ENCODE assay signal across 19 cellular contexts in genomic region chr6:131937219-131937618, GRCh38. TPM values are rescaled to one million over a fixed set of nuclear protein-coding genes. Genes with fewer than 3 reads are reported as not detected.
A peak's percentile ranks its signal among the peaks of the same experiment; 100 is the strongest.
DNase-seq lines count a peak whose midpoint lies in the region; ATAC-seq and TF ChIP-seq lines count a peak whose summit lies in the region.
"Had no signal": no experiment of that assay in that cellular context is flagged by ENCODE, and none has a peak within 500 bp of the region (broad histone marks: within the 10 kb centered on the region; RNA-seq: fewer than 3 reads in every experiment).

No MANE protein-coding gene starts in this region.

- no peak overlapping the region for H3K27ac Mint-ChIP-seq in WTC11
- H3K27ac Mint-ChIP-seq: activated CD8-positive, alpha-beta T cell treated with anti-CD3 and anti-CD28 coated beads for 36 hours; activated naive CD4-positive, alpha-beta T cell treated with anti-CD3 and anti-CD28 coated beads, Interleukin-2, amount 50 U/mL, for 72 hours; T-helper 1 cell treated with Interleukin-12 subunit alpha and Interleukin-12 subunit beta and Interleukin-4 antibody, amounts not matched to agents 30 μg/mL and 1 μg/mL, for 36 hours had no signal

- H3K4me3 ChIP-seq in heart left ventricle (no peak overlapping the region), aorta (ENCODE audit: low read length in 2 of 2) (no peak overlapping the region), ascending aorta (no peak overlapping the region)

- H3K27me3 ChIP-seq in heart left ventricle (no peaks in the 10 kb centered on the region), aorta (ENCODE audit: control insufficient read depth in 1 of 2, insufficient read depth in 2 of 2, low read length in 1 of 2) (no peaks in the 10 kb centered on the region), ascending aorta (no peaks in the 10 kb centered on the region)

- ATAC-seq in heart left ventricle (peak; percentile 46 to 77 (median 60)), WTC11 (peak; percentile 87), aorta (ENCODE audit: low FRiP score) (peak; percentile 38)
- ATAC-seq: activated CD8-positive, alpha-beta T cell treated with anti-CD3 and anti-CD28 coated beads for 36 hours; activated naive CD4-positive, alpha-beta T cell treated with anti-CD3 and anti-CD28 coated beads, Interleukin-2, amount 50 U/mL, for 72 hours; activated T-cell treated with anti-CD3 and anti-CD28 coated beads, Interleukin-2, amount 50 U/mL, for 4 hours; esophagus mucosa had no signal

- H3K4me1 ChIP-seq in heart left ventricle (peaks cover 0 to 23% (median 0%) of the 10 kb centered on the region in 12 donors), aorta (ENCODE audit: control insufficient read depth in 1 of 2, insufficient read depth in 2 of 2, low read length in 2 of 2) (no peaks in the 10 kb centered on the region), ascending aorta (no peaks in the 10 kb centered on the region)
- H3K4me1 ChIP-seq: Caco-2 had no signal

- H3K36me3 Mint-ChIP-seq in WTC11 = peaks cover 6% of the 10 kb centered on the region; the same call in 1 of the 2 replicates
- H3K36me3 Mint-ChIP-seq: activated naive CD4-positive, alpha-beta T cell treated with anti-CD3 and anti-CD28 coated beads, Interleukin-2, amount 50 U/mL, for 72 hours had no signal

- WGBS in heart left ventricle, 4 donors = 83 to 88% (median 85%) methylated on average over 1 of the region's 1 CpG
- 95 to 97% methylated on average over 1 of the region's 1 CpG for WGBS in aorta, 2 donors

- TF ChIP-seq POLR2A in heart left ventricle (IDR thresholded peaks at IDR 0.05) = no peak

- TF ChIP-seq CTCF in heart left ventricle (IDR thresholded peaks at IDR 0.05) (no peak), WTC11 (IDR thresholded peaks at IDR 0.05) (no peak), ascending aorta (IDR thresholded peaks at IDR 0.05) (no peak)

- intact Hi-C loops in heart left ventricle (cut with DNase I) = no loop called here
- intact Hi-C loops in cardiac septum (cut with DNase I) = no loop called here
- intact Hi-C loops in aorta (cut with DNase I) = no loop called here
- intact Hi-C loops in ascending aorta (cut with DNase I) = no loop called here

- no peaks in the 10 kb centered on the region for H3K9me3 Mint-ChIP-seq in WTC11
- H3K9me3 Mint-ChIP-seq: activated CD8-positive, alpha-beta T cell treated with anti-CD3 and anti-CD28 coated beads for 36 hours; activated naive CD4-positive, alpha-beta T cell treated with anti-CD3 and anti-CD28 coated beads, Interleukin-2, amount 50 U/mL, for 72 hours; activated T-cell treated with anti-CD3 and anti-CD28 coated beads, Interleukin-2, amount 50 U/mL, for 4 hours; T-helper 1 cell treated with Interleukin-12 subunit alpha and Interleukin-12 subunit beta and Interleukin-4 antibody, amounts not matched to agents 30 μg/mL and 1 μg/mL, for 36 hours had no signal

- POLR2A ChIA-PET in WTC11 (lab: Charles Lee) = interaction anchor here (1.4 kb wide), 1 partner anchor 14 kb away, joined by 6 read pairs; the partner anchor contains the start of gene CCN2

- H3K27ac ChIP-seq in heart left ventricle = peak overlapping the region in 5 of 12 donors; percentile 15 to 64 (median 16)
- H3K27ac ChIP-seq in aorta (ENCODE audit: low read depth in 1 of 2, low read length in 2 of 2) = no peak overlapping the region
- H3K27ac ChIP-seq in ascending aorta = no peak overlapping the region
- H3K27ac ChIP-seq: RWPE1, WERI-Rb-1 had no signal

- H3K36me3 ChIP-seq in heart left ventricle = no peaks in the 10 kb centered on the region
- no peaks in the 10 kb centered on the region for H3K36me3 ChIP-seq in aorta (ENCODE audit: control insufficient read depth in 1 of 2, insufficient read depth in 2 of 2, low read length in 1 of 2)
- H3K36me3 ChIP-seq in ascending aorta = no peaks in the 10 kb centered on the region
- H3K36me3 ChIP-seq: WERI-Rb-1 had no signal

- H3K9me3 ChIP-seq in heart left ventricle (no peaks in the 10 kb centered on the region), aorta (ENCODE audit: control insufficient read depth, low read length) (no peaks in the 10 kb centered on the region), ascending aorta (no peaks in the 10 kb centered on the region)
- H3K9me3 ChIP-seq: Caco-2 had no signal

- peaks cover 1% of the 10 kb centered on the region for H3K27me3 Mint-ChIP-seq in WTC11 (ENCODE audit: low read depth)

- CTCF ChIA-PET in WTC11 (lab: Charles Lee) = interaction anchor here (0.6 to 0.7 kb wide), 2 partner anchors 242 to 336 kb away, joined by 3 to 4 read pairs; no protein-coding TSS in a partner anchor

- peak in 3 of 5 donors; percentile 24 to 33 (median 26) for DNase-seq in heart left ventricle
- no peak for DNase-seq in cardiac septum (ENCODE audit: low spot score)
- no peak for DNase-seq in WTC11 (ENCODE audit: low spot score)
- DNase-seq in kidney glomerular epithelial cell (lab: John Stamatoyannopoulos, UW) = peak; percentile 25
- DNase-seq in aorta = peak in 1 of 2 donors; percentile 52
- DNase-seq in globus pallidus (ENCODE audit: low spot score) = no peak
- DNase-seq in KG1 (lab: John Stamatoyannopoulos, UW) = no peak
- DNase-seq in ascending aorta (ENCODE audit: low spot score in 2 of 2) = no peak
- DNase-seq: activated CD8-positive, alpha-beta T cell treated with anti-CD3 and anti-CD28 coated beads for 36 hours; activated T-cell treated with anti-CD3 and anti-CD28 coated beads, Interleukin-2, amount 50 U/mL, for 4 hours; Caco-2; hypothalamus; NCI-H2081 treated with DMSO at 0.1 percent for 48 hours; stimulated activated CD4-positive, alpha-beta T cell treated with anti-CD3 and anti-CD28 coated beads, Interleukin-1b, Interleukin-23, amount 100 ng/mL, for 48 hours; WERI-Rb-1 had no signal

- peaks cover 27% of the 10 kb centered on the region for H3K4me1 Mint-ChIP-seq in WTC11

- H3K4me3 Mint-ChIP-seq in WTC11 = no peak overlapping the region
- H3K4me3 Mint-ChIP-seq: activated CD8-positive, alpha-beta T cell treated with anti-CD3 and anti-CD28 coated beads for 36 hours; activated T-cell treated with anti-CD3 and anti-CD28 coated beads, Interleukin-2, amount 50 U/mL, for 4 hours; T-helper 1 cell treated with Interleukin-12 subunit alpha and Interleukin-12 subunit beta and Interleukin-4 antibody, amounts not matched to agents 30 μg/mL and 1 μg/mL, for 36 hours had no signal

TF ChIP-seq in WTC11, 78 proteins besides CTCF, POLR2A, EP300 and RAD21:
- TF ChIP-seq HMGA2 (CRISPR knock-in tag; IDR thresholded peaks at IDR 0.05) (no peak), GTF2I (CRISPR knock-in tag; conservative IDR thresholded peaks at IDR 0.05) (no peak), NFATC4 (CRISPR knock-in tag; IDR thresholded peaks at IDR 0.05) (no peak), ZNF671 (CRISPR knock-in tag; IDR thresholded peaks at IDR 0.05) (no peak), ATF6 (CRISPR knock-in tag; IDR thresholded peaks at IDR 0.05) (no peak)

RNA-seq across cellular contexts. Expression of gene CCN2, which starts 14.0 kb away (rescaled TPM):
- total RNA-seq in heart left ventricle = 10 to 100 TPM in 8 of 9 donors, 1 to 10 TPM in 1; 8.4 to 90.7 (median 39.0) TPM
- 10 to 100 TPM in 1 of 2 donors, 1 to 10 TPM in 1; 7.8 to 65.6 TPM for polyA plus RNA-seq in heart left ventricle
- total RNA-seq in cardiac septum = 76.5 TPM
- 67.8 to 75.9 TPM (median 74.7 TPM) in 3 replicates for total RNA-seq in WTC11 (2021)
- 1,000 to 10,000 TPM in 1 of 2 donors, 100 to 1,000 TPM in 1; 588 to 1,507 TPM for total RNA-seq in aorta
- polyA plus RNA-seq in aorta = 100 to 1,000 TPM; 221 to 957 TPM
- 916 TPM for total RNA-seq in ascending aorta
- total RNA-seq: activated CD8-positive, alpha-beta T cell treated with anti-CD3 and anti-CD28 coated beads for 36 hours; activated naive CD4-positive, alpha-beta T cell treated with anti-CD3 and anti-CD28 coated beads, Interleukin-2, amount 50 U/mL, for 72 hours had no signal

Comparison
In these comparisons a context has a peak if more than half of its experiments do, and no peak if none do; other contexts are left out.
1. DNase-seq: peak in heart left ventricle (3 of 5) and kidney glomerular epithelial cell (single experiment); none in cardiac septum (single experiment), WTC11 (single experiment), globus pallidus (single experiment), KG1 (single experiment) and ascending aorta (0 of 2).
2. Peak in every context shown above with its lines, with median percentiles within 50 percentile points of each other: ATAC-seq.